29 cellular contexts compared by ENCODE assay signal in genomic region chr7:27375958-27376357, GRCh38.
A peak's percentile ranks its signal among the peaks of the same experiment; 100 is the strongest.
DNase-seq lines count a peak whose midpoint lies in the region; ATAC-seq, FAIRE-seq and TF ChIP-seq lines count a peak whose summit lies in the region.
"Had no signal": no experiment of that assay in that cellular context is flagged by ENCODE, and none has a peak within 500 bp of the region (broad histone marks: within the 10 kb centered on the region; RNA-seq: fewer than 3 reads in every experiment).

No MANE protein-coding gene starts in this region.

- H3K4ac ChIP-seq in H1 (replicated peaks; ENCODE audit: insufficient read length, low read depth, low read length) (no peak overlapping the region), mesendoderm (ENCODE audit: low read depth, low read length) (no peak overlapping the region)

- no peak for FAIRE-seq in H1 (lab: Jason Lieb, UNC)
- FAIRE-seq: HTR-8/SVneo had no signal

- H3K79me2 ChIP-seq in H1 (ENCODE audit: control insufficient read depth in 1 of 2, insufficient read depth in 2 of 2, low read length in 2 of 2) = no peaks in the 10 kb centered on the region
- H3K79me2 ChIP-seq in mesendoderm (ENCODE audit: control insufficient read depth, insufficient read depth, low read length) = no peaks in the 10 kb centered on the region

- H3K4me1 ChIP-seq in H1 (replicated peaks in 1 of 4; ENCODE audit: control insufficient read depth in 3 of 4, insufficient read depth in 4 of 4, low read length in 3 of 4) (peaks cover 0 to 8% (median 2%) of the 10 kb centered on the region in 4 experiments; a peak in 2 of 7 replicates), mesendoderm (ENCODE audit: control insufficient read depth, low read depth, low read length) (peaks cover 20% of the 10 kb centered on the region)
- H3K4me1 ChIP-seq: foreskin keratinocyte, HAP-1, heart left ventricle, transverse colon had no signal

- H3K56ac ChIP-seq in H1 (replicated peaks; ENCODE audit: insufficient read length, low read depth, low read length) (no peak overlapping the region), mesendoderm (ENCODE audit: low read length) (peak overlapping the region; percentile 52)

- H3K9me3 Mint-ChIP-seq in activated CD8-positive, alpha-beta memory T cell treated with anti-CD3 and anti-CD28 coated beads, Interleukin-2, amount 10 ng/mL, durations not matched to agents 7 days and 5 days (ENCODE audit: low read depth) = no peaks in the 10 kb centered on the region
- H3K9me3 Mint-ChIP-seq: activated T-cell treated with anti-CD3 and anti-CD28 coated beads, Interleukin-2, amount 50 U/mL, for 4 hours had no signal

- no peak overlapping the region for H3K23ac ChIP-seq in H1 (ENCODE audit: insufficient read length)
- H3K23ac ChIP-seq in mesendoderm (ENCODE audit: low read length) = no peak overlapping the region

- H3K27me3 Mint-ChIP-seq in activated CD8-positive, alpha-beta memory T cell treated with anti-CD3 and anti-CD28 coated beads, Interleukin-2, amount 10 ng/mL, durations not matched to agents 7 days and 5 days = peaks cover 21% of the 10 kb centered on the region

- no peak overlapping the region for H3K4me2 ChIP-seq in H1 (ENCODE audit: insufficient read depth in 1 of 2, low read depth in 2 of 2, low read length in 2 of 2)
- no peak overlapping the region for H3K4me2 ChIP-seq in mesendoderm (ENCODE audit: low read length)

- POLR2A ChIA-PET in H1 (lab: Charles Lee; ENCODE audit: partially characterized antibody) = no interaction called here

- no peak overlapping the region for H2BK120ac ChIP-seq in H1 (replicated peaks; ENCODE audit: low read depth, low read length)
- no peak overlapping the region for H2BK120ac ChIP-seq in mesendoderm (ENCODE audit: low read depth, low read length)

- H3K9ac ChIP-seq in H1 (replicated peaks in 1 of 4; ENCODE audit: extremely low read depth in 1 of 4, low read depth in 3 of 4, low read length in 3 of 4) (no peak overlapping the region), mesendoderm (ENCODE audit: low read length) (peak overlapping the region; percentile 35)

- H4K5ac ChIP-seq in H1 (ENCODE audit: insufficient read length, low read depth, low read length) (no peak overlapping the region), mesendoderm (ENCODE audit: low read length) (no peak overlapping the region)

- H4K91ac ChIP-seq in H1 (replicated peaks; ENCODE audit: insufficient read length, low read length) = no peak overlapping the region

- no peak for TF ChIP-seq RAD21 in H1 (IDR thresholded peaks at IDR 0.05 in 1 of 2, conservative IDR thresholded peaks at IDR 0.05 in 1 of 2; ENCODE audit: low read depth in 2 of 2, low read length in 2 of 2)

- 49% methylated on average over 5 of the region's 5 CpGs; no CpG with 5 or more reads in 1 of the 2 experiments for WGBS in H1 (ENCODE audit: extremely low coverage in 1 of 2, insufficient coverage in 1 of 2, insufficient read length in 1 of 2, insufficient replicate concordance in 2 of 2, low coverage in 1 of 2, low lambda C conversion rate in 2 of 2, missing lambda C conversion rate in 1 of 2), 2 experiments
- WGBS in mesendoderm (ENCODE audit: extremely low coverage, insufficient coverage, low lambda C conversion rate) = no CpG with 5 or more reads among the region's 5 CpGs

- CTCF ChIA-PET in H1 (lab: Charles Lee; ENCODE audit: partially characterized antibody) = interaction anchor here (0.8 to 2.3 kb wide), 7 partner anchors 9 to 399 kb away, joined by 3 to 5 read pairs (median 4); no protein-coding TSS in a partner anchor
- CTCF ChIA-PET in activated CD8-positive, alpha-beta memory T cell treated with anti-CD3 and anti-CD28 coated beads, Interleukin-2, amount 10 ng/mL, durations not matched to agents 7 days and 5 days (lab: Charles Lee) = no interaction called here

- H2BK5ac ChIP-seq in H1 (ENCODE audit: low read depth, low read length) (no peak overlapping the region), mesendoderm (ENCODE audit: low read length) (peak overlapping the region; percentile 63)

- H3K79me1 ChIP-seq in H1 (ENCODE audit: low read depth, low read length) (no peaks in the 10 kb centered on the region), mesendoderm (ENCODE audit: low read length) (no peaks in the 10 kb centered on the region)

- H3K14ac ChIP-seq in H1 (ENCODE audit: insufficient read length) = no peak overlapping the region

- no peaks in the 10 kb centered on the region for H3K36me3 Mint-ChIP-seq in activated CD8-positive, alpha-beta memory T cell treated with anti-CD3 and anti-CD28 coated beads, Interleukin-2, amount 10 ng/mL, durations not matched to agents 7 days and 5 days
- H3K36me3 Mint-ChIP-seq: CD8-positive, alpha-beta memory T cell; immature natural killer cell; naive thymus-derived CD8-positive, alpha-beta T cell had no signal

- H3K18ac ChIP-seq in H1 (ENCODE audit: extremely low read depth, low read length) (no peak overlapping the region), mesendoderm (ENCODE audit: low read length) (peak overlapping the region; percentile 51)

- no peak for ATAC-seq in GM21576 (IDR thresholded peaks at IDR 0.05; ENCODE audit: unreplicated experiment)
- ATAC-seq in activated CD8-positive, alpha-beta memory T cell treated with anti-CD3 and anti-CD28 coated beads, Interleukin-2, amount 10 ng/mL, durations not matched to agents 7 days and 5 days = no peak
- ATAC-seq: activated T-cell treated with anti-CD3 and anti-CD28 coated beads, Interleukin-2, amount 50 U/mL, for 4 hours; foreskin keratinocyte; naive thymus-derived CD8-positive, alpha-beta T cell had no signal

- no peaks in the 10 kb centered on the region for H4K20me1 ChIP-seq in H1 (replicated peaks in 1 of 2; ENCODE audit: control insufficient read depth in 1 of 2, insufficient read depth in 2 of 2, low read length in 2 of 2)

- peak overlapping the region; percentile 51 for H3K27ac ChIP-seq in C4-2B
- no peak overlapping the region for H3K27ac ChIP-seq in H1 (ENCODE audit: low read depth, low read length)
- peak overlapping the region; percentile 53 for H3K27ac ChIP-seq in mesendoderm (ENCODE audit: low read depth, low read length)
- H3K27ac ChIP-seq: esophagus muscularis mucosa, foreskin keratinocyte, heart left ventricle, stomach had no signal

- no peaks in the 10 kb centered on the region for H3K36me3 ChIP-seq in H1 (ENCODE audit: control insufficient read depth in 2 of 4, insufficient read depth in 4 of 4, low read length in 3 of 4)
- H3K36me3 ChIP-seq in mesendoderm (ENCODE audit: control insufficient read depth, insufficient read depth, low read length) = no peaks in the 10 kb centered on the region
- H3K36me3 ChIP-seq: esophagus muscularis mucosa, HAP-1, heart left ventricle, stomach, transverse colon had no signal

- no peak for TF ChIP-seq POLR2A in H1 (IDR thresholded peaks at IDR 0.05; ENCODE audit: control extremely low read depth in 1 of 2, low read depth in 2 of 2, low read length in 2 of 2)

- H4K8ac ChIP-seq in H1 (ENCODE audit: extremely low read depth, insufficient read depth, low read length) (no peak overlapping the region), mesendoderm (ENCODE audit: low read depth, low read length) (no peak overlapping the region)

- 0 out of 2 replicates have a peak overlapping the region, but pooled peaks have one; percentile 51 for H2BK12ac ChIP-seq in H1 (ENCODE audit: low read depth, low read length)

- no peak overlapping the region for H3K4me3 Mint-ChIP-seq in activated CD8-positive, alpha-beta memory T cell treated with anti-CD3 and anti-CD28 coated beads, Interleukin-2, amount 10 ng/mL, durations not matched to agents 7 days and 5 days
- H3K4me3 Mint-ChIP-seq: activated T-cell treated with anti-CD3 and anti-CD28 coated beads, Interleukin-2, amount 50 U/mL, for 4 hours; CD8-positive, alpha-beta memory T cell; immature natural killer cell; naive thymus-derived CD8-positive, alpha-beta T cell had no signal

- peak; percentile 6 for DNase-seq in LHCN-M2 (ENCODE audit: low read depth)
- no peak for DNase-seq in H1 (ENCODE audit: low read depth in 1 of 2, low spot score in 2 of 2)
- DNase-seq in mesendoderm = peak; percentile 80
- DNase-seq in NCI-H1092 (lab: John Stamatoyannopoulos, UW) = no peak
- DNase-seq in epidermal melanocyte (ENCODE audit: insufficient read length, low spot score) = no peak
- no peak for DNase-seq in activated CD8-positive, alpha-beta memory T cell treated with anti-CD3 and anti-CD28 coated beads, Interleukin-2, amount 10 ng/mL, durations not matched to agents 7 days and 5 days
- DNase-seq: activated CD4-positive, alpha-beta T cell treated with anti-CD3 and anti-CD28 coated beads for 4 hours; activated naive CD4-positive, alpha-beta T cell; activated T-cell treated with anti-CD3 and anti-CD28 coated beads, Interleukin-2, amount 50 U/mL, for 4 hours; CD8-positive, alpha-beta memory T cell; DMS 273 treated with DMSO at 0.1 percent for 48 hours; effector memory CD4-positive, alpha-beta T cell; foreskin keratinocyte; heart left ventricle; immature natural killer cell; KG1; naive thymus-derived CD8-positive, alpha-beta T cell; NCI-H1436 treated with DMSO at 0.1 percent for 48 hours; NCI-H2107; NCI-H774; occipital lobe; stimulated activated CD4-positive, alpha-beta T cell treated with anti-CD3 and anti-CD28 coated beads, Interleukin-2, amount 100 ng/mL, for 24 hours; stomach; transverse colon had no signal

- H3K9me3 ChIP-seq in H1 (ENCODE audit: insufficient read depth in 2 of 2, low read depth in 1 of 2, low read length in 1 of 2) = no peaks in the 10 kb centered on the region
- H3K9me3 ChIP-seq: esophagus muscularis mucosa, HAP-1, heart left ventricle, stomach, transverse colon had no signal

- H2AFZ ChIP-seq in H1 (ENCODE audit: low read length) = no peak overlapping the region

- no peak overlapping the region for H3K4me3 ChIP-seq in H1 (ENCODE audit: extremely low read depth in 1 of 4, insufficient read depth in 2 of 4, low read depth in 3 of 4, low read length in 4 of 4)
- H3K4me3 ChIP-seq in mesendoderm (ENCODE audit: low read length) = no peak overlapping the region
- H3K4me3 ChIP-seq: esophagus muscularis mucosa, HAP-1, heart left ventricle, stomach, transverse colon had no signal

- no peak for TF ChIP-seq EP300 in H1 (IDR thresholded peaks at IDR 0.05; ENCODE audit: borderline replicate concordance in 1 of 2, low read depth in 2 of 2, low read length in 2 of 2)

- H2BK15ac ChIP-seq in H1 (ENCODE audit: low read length) (no peak overlapping the region), mesendoderm (replicated peaks; ENCODE audit: low read depth) (no peak overlapping the region)

- no peak overlapping the region for H3K27ac Mint-ChIP-seq in activated CD8-positive, alpha-beta memory T cell treated with anti-CD3 and anti-CD28 coated beads, Interleukin-2, amount 10 ng/mL, durations not matched to agents 7 days and 5 days
- H3K27ac Mint-ChIP-seq: immature natural killer cell had no signal

- TF ChIP-seq CTCF in C4-2B (conservative IDR thresholded peaks at IDR 0.05) (no peak), H1 (IDR thresholded peaks at IDR 0.05; ENCODE audit: control extremely low read depth in 1 of 3, insufficient read depth in 1 of 3, low read depth in 1 of 3, low read length in 3 of 3) (no peak)

- H3K27me3 ChIP-seq in H1 (replicated peaks in 1 of 4; ENCODE audit: control insufficient read depth in 3 of 4, extremely low read depth in 1 of 4, insufficient read depth in 3 of 4, low read length in 3 of 4) (no peaks in the 10 kb centered on the region), mesendoderm (ENCODE audit: insufficient read depth, low read length, poor library complexity) (no peaks in the 10 kb centered on the region)
- H3K27me3 ChIP-seq: transverse colon had no signal

- no peak overlapping the region for H2BK20ac ChIP-seq in H1 (ENCODE audit: low read length)

- no peak overlapping the region for H2AK5ac ChIP-seq in H1 (ENCODE audit: low read depth, low read length)
- peak overlapping the region; percentile 34 for H2AK5ac ChIP-seq in mesendoderm (ENCODE audit: low read length)

- no peaks in the 10 kb centered on the region for H3K4me1 Mint-ChIP-seq in activated CD8-positive, alpha-beta memory T cell treated with anti-CD3 and anti-CD28 coated beads, Interleukin-2, amount 10 ng/mL, durations not matched to agents 7 days and 5 days
- H3K4me1 Mint-ChIP-seq: CD8-positive, alpha-beta memory T cell had no signal

- no peaks in the 10 kb centered on the region for H3K23me2 ChIP-seq in H1 (ENCODE audit: low read depth, low read length)

Comparison
In these comparisons a context has a peak if more than half of its experiments do, and no peak if none do; other contexts are left out.
1. DNase-seq: peak in LHCN-M2 (single experiment) and mesendoderm (single experiment); none in H1 (0 of 2), NCI-H1092 (single experiment), epidermal melanocyte (single experiment) and activated CD8-positive, alpha-beta memory T cell treated with anti-CD3 and anti-CD28 coated beads, Interleukin-2, amount 10 ng/mL, durations not matched to agents 7 days and 5 days (single experiment).